In genomic region chr3:149584236-149584635, GRCh38 we compare ENCODE assay signal across 1 cellular context.
TF ChIP-seq lines count a peak whose summit lies in the region.

No MANE protein-coding gene starts in this region.

TF ChIP-seq in A549, 52 proteins besides CTCF, POLR2A, EP300 and RAD21 (continued from another document):
- TF ChIP-seq REST (IDR thresholded peaks at IDR 0.05) (no peak), JUNB (IDR thresholded peaks at IDR 0.05) (no peak), ZSCAN20 (CRISPR knock-in tag; IDR thresholded peaks at IDR 0.05) (no peak), CEBPB (IDR thresholded peaks at IDR 0.05) (no peak), HOXB5 (CRISPR knock-in tag; IDR thresholded peaks at IDR 0.05) (no peak)
